28 cellular contexts compared by ENCODE assay signal in the genomic region with DNA sequence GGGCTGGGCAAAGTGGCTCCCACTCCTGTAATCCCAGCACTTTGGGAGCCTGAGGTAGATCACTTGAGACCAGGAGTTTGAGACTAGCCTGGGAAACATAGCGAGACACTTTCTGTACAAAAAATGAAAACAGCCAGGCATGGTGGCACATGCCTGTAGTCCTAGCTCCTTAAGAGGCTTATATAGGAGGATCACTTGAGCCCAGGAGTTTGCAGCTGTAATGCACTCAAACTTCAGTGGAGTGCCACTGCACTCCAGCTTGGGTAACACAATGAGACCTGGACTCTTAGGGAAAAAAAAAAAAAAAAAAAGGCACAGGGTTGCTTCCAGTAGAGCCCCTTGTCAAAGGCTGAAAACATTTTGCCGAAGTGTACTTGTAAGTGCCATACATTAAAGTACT.
"Had no signal": no experiment of that assay in that cellular context is flagged by ENCODE, and none has a peak within 500 bp of the region (broad histone marks: within the 10 kb centered on the region; RNA-seq: fewer than 3 reads in every experiment).

No MANE protein-coding gene starts in this region.

- H3K4me3 Mint-ChIP-seq: mesothelial cell of epicardium; naive thymus-derived CD4-positive, alpha-beta T cell; natural killer cell treated with Interleukin-12 subunit alpha and Interleukin-12 subunit beta and Interleukin-15 and Interleukin-18, amount 100 ng/mL, for 72 hours; stimulated activated naive B cell treated with anti-CD40 and anti-IgM and Interleukin-4, amounts not matched to agents 10 μg/mL and 1 μg/mL and 100 μg/mL, for 72 hours had no signal

- H3K4me1 ChIP-seq: pancreas, prostate gland, stomach, testis, tibial artery, vagina had no signal

- H3K27ac Mint-ChIP-seq: mesothelial cell of epicardium; natural killer cell treated with Interleukin-12 subunit alpha and Interleukin-12 subunit beta and Interleukin-15 and Interleukin-18, amount 100 ng/mL, for 72 hours; stimulated activated naive B cell treated with anti-CD40 and anti-IgM and Interleukin-4, amounts not matched to agents 10 μg/mL and 1 μg/mL and 100 μg/mL, for 72 hours had no signal

- H3K9me3 ChIP-seq: mucosa of descending colon, pancreas, prostate gland, testis, tibial artery, vagina had no signal

- DNase-seq: hippocampal formation; kidney glomerular epithelial cell; left cardiac atrium; mesendoderm; mucosa of descending colon; naive thymus-derived CD4-positive, alpha-beta T cell; nucleus accumbens; pancreas; posterior cingulate gyrus; retina; right cardiac atrium; stimulated activated CD4-positive, alpha-beta T cell treated with anti-CD3 and anti-CD28 coated beads, Interleukin-12 subunit alpha, Interleukin-12 subunit beta, amount 100 ng/mL, for 4 hours; stimulated activated CD4-positive, alpha-beta T cell treated with anti-CD3 and anti-CD28 coated beads, Interleukin-15, amount 100 ng/mL, for 24 hours; stimulated activated CD4-positive, alpha-beta T cell treated with anti-CD3 and anti-CD28 coated beads, Interleukin-2, amount 100 ng/mL, for 24 hours; stimulated activated CD4-positive, alpha-beta T cell treated with anti-CD3 and anti-CD28 coated beads, Interleukin-4, amount 100 ng/mL, for 1 hour; stimulated activated naive B cell treated with anti-CD40 and anti-IgM and Interleukin-4, amounts not matched to agents 10 μg/mL and 1 μg/mL and 100 μg/mL, for 72 hours; stimulated activated naive CD8-positive, alpha-beta T cell treated with anti-CD3 and anti-CD28 coated beads, Interleukin-15, Interleukin-2, amounts not matched to agents 100 U/mL and 50 U/mL, for 24 hours; stomach; testis; tibial artery had no signal

- H3K27ac ChIP-seq: pancreas, prostate gland, skin epidermis, stomach, testis, tibial artery, vagina had no signal

- H3K36me3 ChIP-seq: pancreas, prostate gland, stomach, tibial artery, vagina had no signal

- ATAC-seq: left cardiac atrium; left lobe of liver; mucosa of descending colon; naive thymus-derived CD4-positive, alpha-beta T cell; natural killer cell treated with Interleukin-12 subunit alpha and Interleukin-12 subunit beta and Interleukin-15 and Interleukin-18, amount 100 ng/mL, for 72 hours; pancreas; right cardiac atrium; sciatic nerve; stimulated activated naive B cell treated with anti-CD40 and anti-IgM and Interleukin-4, amounts not matched to agents 10 μg/mL and 1 μg/mL and 100 μg/mL, for 72 hours; stimulated activated naive CD8-positive, alpha-beta T cell treated with anti-CD3 and anti-CD28 coated beads, Interleukin-15, Interleukin-2, amounts not matched to agents 100 U/mL and 50 U/mL, for 24 hours had no signal

- H3K27me3 ChIP-seq: pancreas, stomach, testis, tibial artery, vagina had no signal

- H3K36me3 Mint-ChIP-seq: mesothelial cell of epicardium; naive thymus-derived CD4-positive, alpha-beta T cell; natural killer cell treated with Interleukin-12 subunit alpha and Interleukin-12 subunit beta and Interleukin-15 and Interleukin-18, amount 100 ng/mL, for 72 hours; stimulated activated naive B cell treated with anti-CD40 and anti-IgM and Interleukin-4, amounts not matched to agents 10 μg/mL and 1 μg/mL and 100 μg/mL, for 72 hours had no signal

- H3K9me3 Mint-ChIP-seq: natural killer cell treated with Interleukin-12 subunit alpha and Interleukin-12 subunit beta and Interleukin-15 and Interleukin-18, amount 100 ng/mL, for 72 hours had no signal

- H3K4me3 ChIP-seq: lung, mucosa of descending colon, pancreas, prostate gland, skin epidermis, stomach, testis, tibial artery, vagina had no signal

- H3K4me1 Mint-ChIP-seq: mesothelial cell of epicardium; naive thymus-derived CD4-positive, alpha-beta T cell had no signal
